8 cellular contexts compared by ENCODE assay signal in genomic region chr7:17144313-17144712, GRCh38.
DNase-seq lines count a peak whose midpoint lies in the region; ATAC-seq and TF ChIP-seq lines count a peak whose summit lies in the region.

No MANE protein-coding gene starts in this region.

- no peaks in the 10 kb centered on the region for H3F3A ChIP-seq in smooth muscle cell (ENCODE audit: low read depth)

- ATAC-seq in GM19463 (IDR thresholded peaks at IDR 0.05; ENCODE audit: unreplicated experiment) (peak; percentile 70), right cardiac atrium (no peak)

- intact Hi-C loops in mammary epithelial cell (cut with micrococcal nuclease) (loop anchor here (5.0 kb wide), 1 partner anchor 47 kb away; no protein-coding TSS in a partner anchor), right cardiac atrium (cut with DNase I) (no loop called here)

- H3K4me3 ChIP-seq in mammary epithelial cell (replicated peaks in 1 of 3; ENCODE audit: insufficient read depth in 1 of 3, low read depth in 2 of 3, low read length in 3 of 3) (no peak overlapping the region), right cardiac atrium (ENCODE audit: low read length) (no peak overlapping the region), smooth muscle cell (no peak overlapping the region)

- H3K79me2 ChIP-seq in mammary epithelial cell (ENCODE audit: insufficient read depth, low read length) (no peaks in the 10 kb centered on the region), smooth muscle cell (ENCODE audit: low read depth) (no peaks in the 10 kb centered on the region)

- CTCF ChIA-PET in mammary epithelial cell (lab: Charles Lee; ENCODE audit: low non-redundant PET), result no interaction called here

- dilution Hi-C loops in mammary epithelial cell (cut with HindIII; ENCODE audit: low sequenced_read_pairs), result no loop called here

- TF ChIP-seq CTCF in mammary epithelial cell (conservative IDR thresholded peaks at IDR 0.05 in 1 of 2, IDR thresholded peaks at IDR 0.05 in 1 of 2; ENCODE audit: extremely low read depth in 1 of 2, insufficient read depth in 1 of 2, low read depth in 1 of 2, low read length in 2 of 2) (no peak), smooth muscle cell (IDR thresholded peaks at IDR 0.05; ENCODE audit: borderline replicate concordance, insufficient read depth, poor library complexity, severe bottlenecking) (no peak)

- H3K4me2 ChIP-seq in mammary epithelial cell (ENCODE audit: insufficient read depth, low read depth, low read length) (no peak overlapping the region), smooth muscle cell (no peak overlapping the region)

- WGBS in mammary epithelial cell (ENCODE audit: low coverage, missing lambda C conversion rate), result 46% methylated on average over 3 of the region's 3 CpGs
- 58% methylated on average over 3 of the region's 3 CpGs for WGBS in right cardiac atrium
- WGBS in smooth muscle cell (ENCODE audit: low lambda C conversion rate), result 64% methylated on average over 3 of the region's 3 CpGs

- H3K27ac ChIP-seq in mammary epithelial cell (ENCODE audit: insufficient read depth, low read depth, low read length), result peak overlapping the region; percentile 73
- no peak overlapping the region for H3K27ac ChIP-seq in right cardiac atrium (ENCODE audit: low read length)
- H3K27ac ChIP-seq in smooth muscle cell (ENCODE audit: low read depth), result no peak overlapping the region

- H3K27me3 ChIP-seq in mammary epithelial cell (ENCODE audit: insufficient read depth, low read length) (no peaks in the 10 kb centered on the region), right cardiac atrium (ENCODE audit: control insufficient read depth, insufficient read depth) (no peaks in the 10 kb centered on the region), smooth muscle cell (ENCODE audit: low read depth) (no peaks in the 10 kb centered on the region)

- in situ Hi-C loops in mammary epithelial cell (cut with MboI; ENCODE audit: low sequenced_read_pairs in 2 of 2), result no loop called here

- H2AFZ ChIP-seq in mammary epithelial cell (ENCODE audit: low read depth, low read length) (no peak overlapping the region), smooth muscle cell (ENCODE audit: low read depth) (no peak overlapping the region)

- H3K36me3 ChIP-seq in mammary epithelial cell (ENCODE audit: insufficient read depth, low read length) (no peaks in the 10 kb centered on the region), smooth muscle cell (ENCODE audit: low read depth) (no peaks in the 10 kb centered on the region)

- no TSS peak for BruUV-seq in mammary epithelial cell (replicated peaks; lab: Mats Ljungman, UMichigan)

- H3K4me1 ChIP-seq in mammary epithelial cell (ENCODE audit: insufficient read depth, low read length), result peaks cover 39% of the 10 kb centered on the region
- H3K4me1 ChIP-seq in right cardiac atrium (ENCODE audit: control insufficient read depth, insufficient read depth, low read length), result no peaks in the 10 kb centered on the region
- no peaks in the 10 kb centered on the region for H3K4me1 ChIP-seq in smooth muscle cell (ENCODE audit: low read depth)

- H3K9ac ChIP-seq in mammary epithelial cell (ENCODE audit: insufficient read depth, low read length) (no peak overlapping the region), smooth muscle cell (ENCODE audit: low read depth) (no peak overlapping the region)

- DNase-seq in T-helper 9 cell, result peak; percentile 36
- peak; percentile 78 for DNase-seq in mammary epithelial cell
- peak; percentile 75 for DNase-seq in stimulated activated CD4-positive, alpha-beta T cell treated with anti-CD3 and anti-CD28 coated beads, Interleukin-4, amount 100 ng/mL, for 24 hours
- no peak for DNase-seq in cerebellar nuclear complex (lab: John Stamatoyannopoulos, UW)
- DNase-seq in right cardiac atrium, result no peak
- no peak for DNase-seq in smooth muscle cell (lab: John Stamatoyannopoulos, UW; ENCODE audit: unreplicated experiment)
- no peak for DNase-seq in NCI-H524 (lab: John Stamatoyannopoulos, UW)

- H3K9me3 ChIP-seq in mammary epithelial cell (replicated peaks; ENCODE audit: insufficient read depth, low read length) (no peaks in the 10 kb centered on the region), right cardiac atrium (ENCODE audit: control insufficient read depth, low read length) (no peaks in the 10 kb centered on the region), smooth muscle cell (replicated peaks; ENCODE audit: low read depth) (no peaks in the 10 kb centered on the region)

- no peaks in the 10 kb centered on the region for H4K20me1 ChIP-seq in mammary epithelial cell (ENCODE audit: insufficient read depth, low read length)
- H4K20me1 ChIP-seq in smooth muscle cell (ENCODE audit: low read depth), result no peaks in the 10 kb centered on the region

Comparison
In these comparisons a context has a peak if more than half of its experiments do, and no peak if none do; other contexts are left out.
1. DNase-seq: peak in T-helper 9 cell (single experiment), mammary epithelial cell (single experiment) and stimulated activated CD4-positive, alpha-beta T cell treated with anti-CD3 and anti-CD28 coated beads, Interleukin-4, amount 100 ng/mL, for 24 hours (single experiment); none in cerebellar nuclear complex (0 of 2), right cardiac atrium (0 of 3), smooth muscle cell (single experiment) and NCI-H524 (0 of 2).